1 cellular context compared by ENCODE assay signal in the genomic region with DNA sequence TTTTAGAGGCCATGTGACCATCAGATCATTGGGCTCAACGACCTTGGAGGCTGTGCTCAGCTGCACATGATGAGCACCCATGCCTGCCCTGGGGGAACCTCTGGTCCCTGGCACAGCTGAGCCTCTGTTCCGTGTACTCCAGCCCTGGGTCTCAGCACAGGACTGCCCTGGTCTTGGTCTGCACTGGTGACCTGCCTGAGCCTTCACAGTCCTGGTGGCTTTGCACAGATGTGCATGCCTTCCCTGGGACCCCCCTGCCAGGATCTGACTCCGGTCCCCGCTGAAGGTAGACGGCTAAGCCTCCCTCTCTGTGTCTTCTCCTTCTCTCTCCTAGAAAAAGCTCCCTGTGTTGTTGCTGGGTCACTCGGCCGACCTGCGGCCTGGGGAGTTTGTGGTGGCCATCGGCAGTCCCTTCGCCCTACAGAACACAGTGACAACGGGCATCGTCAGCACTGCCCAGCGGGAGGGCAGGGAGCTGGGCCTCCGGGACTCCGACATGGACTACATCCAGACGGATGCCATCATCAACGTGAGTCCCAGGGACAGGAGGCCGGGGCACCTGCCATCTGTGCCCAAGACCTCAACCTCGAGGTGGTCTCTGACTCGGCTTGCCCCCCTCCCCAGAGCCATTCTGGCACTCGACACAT.
TF ChIP-seq lines count a peak whose summit lies in the region.

No MANE protein-coding gene starts in this region.

TF ChIP-seq in IMR-90, 13 proteins besides CTCF, POLR2A, EP300 and RAD21:
- no peak for TF ChIP-seq RCOR1 (IDR thresholded peaks at IDR 0.05; ENCODE audit: insufficient replicate concordance, low read length)
- TF ChIP-seq, protein P1, sequence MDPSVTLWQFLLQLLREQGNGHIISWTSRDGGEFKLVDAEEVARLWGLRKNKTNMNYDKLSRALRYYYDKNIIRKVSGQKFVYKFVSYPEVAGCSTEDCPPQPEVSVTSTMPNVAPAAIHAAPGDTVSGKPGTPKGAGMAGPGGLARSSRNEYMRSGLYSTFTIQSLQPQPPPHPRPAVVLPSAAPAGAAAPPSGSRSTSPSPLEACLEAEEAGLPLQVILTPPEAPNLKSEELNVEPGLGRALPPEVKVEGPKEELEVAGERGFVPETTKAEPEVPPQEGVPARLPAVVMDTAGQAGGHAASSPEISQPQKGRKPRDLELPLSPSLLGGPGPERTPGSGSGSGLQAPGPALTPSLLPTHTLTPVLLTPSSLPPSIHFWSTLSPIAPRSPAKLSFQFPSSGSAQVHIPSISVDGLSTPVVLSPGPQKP (IDR thresholded peaks at IDR 0.05; ENCODE audit: borderline replicate concordance, low read depth, low read length), result no peak
- no peak for TF ChIP-seq FOS (IDR thresholded peaks at IDR 0.05; ENCODE audit: low read depth, low read length)
- no peak for TF ChIP-seq NFE2L2 (IDR thresholded peaks at IDR 0.05; ENCODE audit: low read depth, low read length)
- no peak for TF ChIP-seq SMC3 (IDR thresholded peaks at IDR 0.05; ENCODE audit: low read depth, low read length)
- no peak for TF ChIP-seq MAFK (IDR thresholded peaks at IDR 0.05; ENCODE audit: low read depth, low read length)
- no peak for TF ChIP-seq CEBPB (IDR thresholded peaks at IDR 0.05; ENCODE audit: low read depth, low read length)
- TF ChIP-seq MAZ (IDR thresholded peaks at IDR 0.05; ENCODE audit: borderline replicate concordance, low read depth, low read length), result no peak
- TF ChIP-seq MXI1 (IDR thresholded peaks at IDR 0.05; ENCODE audit: borderline replicate concordance, low read depth, low read length), result no peak
- TF ChIP-seq, protein P2, sequence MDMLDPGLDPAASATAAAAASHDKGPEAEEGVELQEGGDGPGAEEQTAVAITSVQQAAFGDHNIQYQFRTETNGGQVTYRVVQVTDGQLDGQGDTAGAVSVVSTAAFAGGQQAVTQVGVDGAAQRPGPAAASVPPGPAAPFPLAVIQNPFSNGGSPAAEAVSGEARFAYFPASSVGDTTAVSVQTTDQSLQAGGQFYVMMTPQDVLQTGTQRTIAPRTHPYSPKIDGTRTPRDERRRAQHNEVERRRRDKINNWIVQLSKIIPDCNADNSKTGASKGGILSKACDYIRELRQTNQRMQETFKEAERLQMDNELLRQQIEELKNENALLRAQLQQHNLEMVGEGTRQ (IDR thresholded peaks at IDR 0.05; ENCODE audit: low read depth, low read length), result no peak
- no peak for TF ChIP-seq RFX5 (IDR thresholded peaks at IDR 0.05; ENCODE audit: low read depth, low read length)
- no peak for TF ChIP-seq BHLHE40 (IDR thresholded peaks at IDR 0.05; ENCODE audit: low read depth, low read length)
- TF ChIP-seq CHD1 (IDR thresholded peaks at IDR 0.05; ENCODE audit: low read depth, low read length), result no peak
